1 cellular context compared by ENCODE assay signal in genomic region chr12:67271976-67272375, GRCh38.
TF ChIP-seq lines count a peak whose summit lies in the region.

No MANE protein-coding gene starts in this region.

TF ChIP-seq in GM12878, 131 proteins besides CTCF, POLR2A, EP300 and RAD21:
- TF ChIP-seq CREB1 (IDR thresholded peaks at IDR 0.05; ENCODE audit: low read depth) (no peak), NR2C2 (IDR thresholded peaks at IDR 0.05; ENCODE audit: borderline replicate concordance, control insufficient read depth, insufficient read length, low read depth) (no peak), STAT3 (IDR thresholded peaks at IDR 0.05; ENCODE audit: low read depth, low read length) (no peak), KLF5 (IDR thresholded peaks at IDR 0.05; ENCODE audit: partially characterized antibody) (no peak), TCF12 (IDR thresholded peaks at IDR 0.05; ENCODE audit: low read depth, low read length) (no peak), MAX (IDR thresholded peaks at IDR 0.05; ENCODE audit: low read depth, low read length) (no peak)
